ENCODE assay signal across 19 cellular contexts in genomic region chr20:10861619-10862018, GRCh38.
DNase-seq lines count a peak whose midpoint lies in the region; ATAC-seq, FAIRE-seq and TF ChIP-seq lines count a peak whose summit lies in the region.
"Had no signal": no experiment of that assay in that cellular context is flagged by ENCODE, and none has a peak within 500 bp of the region (broad histone marks: within the 10 kb centered on the region; RNA-seq: fewer than 3 reads in every experiment).

No MANE protein-coding gene starts in this region.

- peak; percentile 10 for DNase-seq in H4 (ENCODE audit: low spot score)
- peak; percentile 45 for DNase-seq in NCI-H2227 (lab: John Stamatoyannopoulos, UW; ENCODE audit: unreplicated experiment)
- DNase-seq in bronchial epithelial cell (ENCODE audit: low read depth) = peak; percentile 78
- DNase-seq in NCI-H187 (lab: John Stamatoyannopoulos, UW) = no peak
- no peak for DNase-seq in iPS-NIHi7 (ENCODE audit: extremely low spot score)
- DNase-seq in AG20443 (ENCODE audit: low spot score) = no peak
- DNase-seq: activated CD4-positive, alpha-beta T cell treated with anti-CD3 and anti-CD28 coated beads for 4 hours; central memory CD4-positive, alpha-beta T cell; heart left ventricle; naive thymus-derived CD8-positive, alpha-beta T cell; NCI-H1436 treated with DMSO at 0.1 percent for 48 hours; NCI-H524; stimulated activated CD4-positive, alpha-beta T cell treated with anti-CD3 and anti-CD28 coated beads, Interleukin-2, amount 100 ng/mL, for 48 hours; tibial artery had no signal

- no peaks in the 10 kb centered on the region for H3K9me3 Mint-ChIP-seq in nephron

- H3K4me3 Mint-ChIP-seq in nephron = no peak overlapping the region
- H3K4me3 Mint-ChIP-seq: naive thymus-derived CD8-positive, alpha-beta T cell had no signal

- H3K27me3 Mint-ChIP-seq in nephron (ENCODE audit: low read depth) = no peaks in the 10 kb centered on the region

- H3K27ac Mint-ChIP-seq in nephron = peak overlapping the region in 2 of 3 experiments; percentile 69 to 77
- H3K27ac Mint-ChIP-seq: activated naive CD4-positive, alpha-beta T cell treated with anti-CD3 and anti-CD28 coated beads, Interleukin-2, amount 50 U/mL, for 72 hours; naive thymus-derived CD8-positive, alpha-beta T cell had no signal

- no peak for ATAC-seq in HG03095 (IDR thresholded peaks at IDR 0.05; ENCODE audit: unreplicated experiment)
- ATAC-seq: activated naive CD4-positive, alpha-beta T cell treated with anti-CD3 and anti-CD28 coated beads, Interleukin-2, amount 50 U/mL, for 72 hours; heart left ventricle; left lobe of liver; naive thymus-derived CD8-positive, alpha-beta T cell; sciatic nerve had no signal

- H3K4me1 Mint-ChIP-seq in nephron = peaks cover 57% of the 10 kb centered on the region
- H3K4me1 Mint-ChIP-seq: naive thymus-derived CD8-positive, alpha-beta T cell had no signal

- H3K27me3 ChIP-seq in bronchial epithelial cell (ENCODE audit: control insufficient read depth, insufficient read depth, low read length) = no peaks in the 10 kb centered on the region
- H3K27me3 ChIP-seq: heart left ventricle, tibial artery had no signal

- H3K36me3 ChIP-seq in bronchial epithelial cell (ENCODE audit: control insufficient read depth, insufficient read depth, low read length) = no peaks in the 10 kb centered on the region
- H3K36me3 ChIP-seq: heart left ventricle, tibial artery had no signal

- no peak for FAIRE-seq in bronchial epithelial cell (lab: Jason Lieb, UNC)

- TF ChIP-seq CTCF in bronchial epithelial cell (IDR thresholded peaks at IDR 0.05; ENCODE audit: insufficient read depth, low read length, severe bottlenecking) (no peak), nephron (IDR thresholded peaks at IDR 0.05; ENCODE audit: unreplicated experiment in 3 of 3) (no peak)

- H3K36me3 Mint-ChIP-seq in nephron (ENCODE audit: low read depth) = no peaks in the 10 kb centered on the region
- H3K36me3 Mint-ChIP-seq: activated naive CD4-positive, alpha-beta T cell treated with anti-CD3 and anti-CD28 coated beads, Interleukin-2, amount 50 U/mL, for 72 hours; naive thymus-derived CD8-positive, alpha-beta T cell had no signal

- no peak overlapping the region for H3K4me3 ChIP-seq in bronchial epithelial cell (ENCODE audit: low read depth, low read length)
- H3K4me3 ChIP-seq: heart left ventricle, tibial artery had no signal

Comparison
In these comparisons a context has a peak if more than half of its experiments do, and no peak if none do; other contexts are left out.
1. DNase-seq: peak in H4 (single experiment), NCI-H2227 (single experiment) and bronchial epithelial cell (single experiment); none in NCI-H187 (0 of 2), iPS-NIHi7 (single experiment) and AG20443 (single experiment).